In the genomic region with DNA sequence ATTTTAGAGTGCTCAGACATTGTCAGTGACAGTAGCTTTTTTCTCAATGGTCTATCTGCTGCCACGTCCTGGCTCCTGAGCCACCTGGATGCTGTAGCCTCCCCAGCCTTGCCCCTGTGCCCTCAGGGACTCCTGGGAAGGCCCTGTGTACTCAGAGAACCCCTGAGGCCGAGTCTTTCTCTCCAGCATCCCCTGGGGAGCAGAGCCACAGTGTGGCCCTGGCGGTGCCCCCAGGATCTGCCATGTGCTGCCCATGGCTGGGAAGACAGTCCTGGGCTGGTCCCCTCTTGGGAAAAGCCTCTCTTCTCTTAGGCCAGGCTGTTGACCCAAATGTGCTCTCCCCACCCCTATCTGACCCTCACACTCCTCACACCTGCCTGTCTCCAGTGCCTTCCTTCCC, we compare ENCODE assay signal across 17 cellular contexts.
"Had no signal": no experiment of that assay in that cellular context is flagged by ENCODE, and none has a peak within 500 bp of the region (broad histone marks: within the 10 kb centered on the region; RNA-seq: fewer than 3 reads in every experiment).

No MANE protein-coding gene starts in this region.

- H3K27ac ChIP-seq: epithelial cell of prostate, tibial artery had no signal

- DNase-seq: activated CD4-positive, alpha-beta T cell treated with anti-CD3 and anti-CD28 coated beads, Interleukin-2, amount 50 U/mL, for 4 hours; activated naive CD4-positive, alpha-beta T cell; activated naive CD8-positive, alpha-beta T cell treated with anti-CD3 and anti-CD28 coated beads for 36 hours; activated T-cell treated with anti-CD3 and anti-CD28 coated beads for 4 hours; amniotic stem cell; foreskin fibroblast; mesendoderm; occipital lobe; retina; spleen; stimulated activated CD4-positive, alpha-beta T cell treated with anti-CD3 and anti-CD28 coated beads, Interleukin-4, amount 100 ng/mL, for 4 hours; stimulated activated naive CD4-positive, alpha-beta T cell had no signal

- H3K4me3 ChIP-seq: spleen, tibial artery had no signal

- H3K4me3 Mint-ChIP-seq: activated naive CD8-positive, alpha-beta T cell treated with anti-CD3 and anti-CD28 coated beads for 36 hours; activated T-helper 1 cell treated with anti-CD3 and anti-CD28 coated beads, Interleukin-12 subunit alpha, Interleukin-12 subunit beta, Interleukin-2, Interleukin-4 antibody, amounts not matched to agents 30 ng/mL and 10 ng/mL and 1 ng/mL, durations not matched to agents 14 hours and 24 hours and 36 hours; nephron had no signal

- H3K9me3 ChIP-seq: tibial artery had no signal

- H3K27me3 ChIP-seq: spleen, tibial artery had no signal

- FAIRE-seq: urothelium cell line had no signal

- H3K27me3 Mint-ChIP-seq: activated naive CD8-positive, alpha-beta T cell treated with anti-CD3 and anti-CD28 coated beads for 36 hours had no signal

- H3K27ac Mint-ChIP-seq: activated naive CD8-positive, alpha-beta T cell treated with anti-CD3 and anti-CD28 coated beads for 36 hours; activated T-helper 1 cell treated with anti-CD3 and anti-CD28 coated beads, Interleukin-12 subunit alpha, Interleukin-12 subunit beta, Interleukin-2, Interleukin-4 antibody, amounts not matched to agents 30 ng/mL and 10 ng/mL and 1 ng/mL, durations not matched to agents 14 hours and 24 hours and 36 hours; nephron had no signal
